ENCODE assay signal across 9 cellular contexts in genomic region chr13:93244141-93244917, GRCh38. TPM values are rescaled to one million over a fixed set of nuclear protein-coding genes. Genes with fewer than 3 reads are reported as not detected.
A peak's percentile ranks its signal among the peaks of the same experiment; 100 is the strongest.
DNase-seq lines count a peak whose midpoint lies in the region; ATAC-seq, FAIRE-seq and TF ChIP-seq lines count a peak whose summit lies in the region.
"Had no signal": no experiment of that assay in that cellular context is flagged by ENCODE, and none has a peak within 500 bp of the region (broad histone marks: within the 10 kb centered on the region; RNA-seq: fewer than 3 reads in every experiment).

No MANE protein-coding gene starts in this region.

- H4K20me1 ChIP-seq in K562 (replicated peaks; ENCODE audit: control insufficient read depth, insufficient read depth, low read length), result no peaks in the 10 kb centered on the region

- peaks cover 0 to 4% of the 10 kb centered on the region in 2 experiments; a peak in 2 of 5 replicates for H3K4me1 ChIP-seq in K562 (replicated peaks in 1 of 2; ENCODE audit: control insufficient read depth in 2 of 2, insufficient read depth in 2 of 2, low read length in 2 of 2)
- no peaks in the 10 kb centered on the region for H3K4me1 ChIP-seq in upper lobe of left lung

- H3K9me1 ChIP-seq in K562 (ENCODE audit: control insufficient read depth, insufficient read depth, low read length), result no peaks in the 10 kb centered on the region

- intact Hi-C loops in K562 (cut with micrococcal nuclease), result no loop called here

- no peaks in the 10 kb centered on the region for H3K36me3 ChIP-seq in K562 (ENCODE audit: control insufficient read depth, insufficient read depth, low read length)
- H3K36me3 ChIP-seq in upper lobe of left lung, result no peaks in the 10 kb centered on the region

- H3K4me2 ChIP-seq in K562 (ENCODE audit: insufficient read depth, low read length), result no peak overlapping the region

- ATAC-seq in K562, result peak; percentile 65
- peak; percentile 28 for ATAC-seq in left lobe of liver
- ATAC-seq in upper lobe of left lung (ENCODE audit: low FRiP score in 2 of 2), result peak; percentile 9 to 72

- no peak for TF ChIP-seq RAD21 in K562 (CRISPR knock-in tag; conservative IDR thresholded peaks at IDR 0.05 in 1 of 2, IDR thresholded peaks at IDR 0.05 in 1 of 2)

- no peak overlapping the region for H2AFZ ChIP-seq in K562 (ENCODE audit: low read depth, low read length)

- no peak for TF ChIP-seq EP300 in K562 (IDR thresholded peaks at IDR 0.05; ENCODE audit: low read length)
- no peak for TF ChIP-seq EP300 in upper lobe of left lung (IDR thresholded peaks at IDR 0.05)

- no peak for FAIRE-seq in K562 (lab: Jason Lieb, UNC)

- no peaks in the 10 kb centered on the region; the same call in 1 of the 2 replicates for H3K9me3 ChIP-seq in K562 (replicated peaks; ENCODE audit: control insufficient read depth, insufficient read depth, low read depth, low read length)
- peaks cover 0 to 4% (median 0%) of the 10 kb centered on the region in 4 donors for H3K9me3 ChIP-seq in upper lobe of left lung

- H3K27ac ChIP-seq in K562 (ENCODE audit: extremely low read depth, low read depth, low read length) (no peak overlapping the region), upper lobe of left lung (no peak overlapping the region)
- H3K27ac ChIP-seq: 22Rv1 had no signal

- TF ChIP-seq POLR2A in K562 (conservative IDR thresholded peaks at IDR 0.05) (no peak), upper lobe of left lung (IDR thresholded peaks at IDR 0.05) (no peak)

- TF ChIP-seq CTCF in K562 (IDR thresholded peaks at IDR 0.05 in 2 of 3, conservative IDR thresholded peaks at IDR 0.05 in 1 of 3; ENCODE audit: insufficient read depth in 2 of 3, low read depth in 1 of 3, low read length in 3 of 3) (no peak), upper lobe of left lung (IDR thresholded peaks at IDR 0.05) (no peak), GM13976 (IDR thresholded peaks at IDR 0.05; ENCODE audit: borderline replicate concordance, control extremely low read depth, extremely low read depth, insufficient read depth, missing control alignments) (no peak)

- in situ Hi-C loops in K562 (cut with MboI) (no loop called here), GM13976 (cut with MboI; ENCODE audit: low sequenced_read_pairs, unreplicated experiment) (no loop called here)

- H3K27me3 ChIP-seq in K562 (ENCODE audit: control insufficient read depth in 2 of 2, insufficient read depth in 2 of 2, low read length in 2 of 2) (peaks cover 0 to 7% of the 10 kb centered on the region in 2 experiments; a peak in 1 of 5 replicates), upper lobe of left lung (no peaks in the 10 kb centered on the region)

- no peak overlapping the region for H3K4me3 ChIP-seq in K562
- H3K4me3 ChIP-seq in upper lobe of left lung, result peak overlapping the region in 3 of 4 donors; percentile 10 to 31 (median 28)

- no peak overlapping the region for H3K9ac ChIP-seq in K562 (ENCODE audit: insufficient read depth in 1 of 2, low read depth in 2 of 2, low read length in 2 of 2)

- 3% methylated on average over 17 of the region's 17 CpGs for WGBS in K562 (ENCODE audit: insufficient coverage, low coverage, missing lambda C conversion rate)
- WGBS in upper lobe of left lung, 2 donors, result 57 to 66% methylated on average over 7 to 15 of the region's 17 CpGs

- CTCF ChIA-PET in K562 (lab: Yijun Ruan, JAX; ENCODE audit: low intra/inter-chr PET ratio), result no interaction called here

- POLR2A ChIA-PET in K562 (lab: Yijun Ruan, JAX), result interaction anchor here (0.8 to 4.4 kb wide), 8 partner anchors 8 to 41 kb away, joined by 3 to 28 read pairs (median 4); partner anchors contain the start of gene GPC6

- DNase-seq in DMS 273 (lab: John Stamatoyannopoulos, UW; ENCODE audit: unreplicated experiment) (peak; percentile 65), DMS 273 treated with DMSO at 0.1 percent for 48 hours (lab: John Stamatoyannopoulos, UW) (no peak), K562 (ENCODE audit: extremely low read depth in 1 of 4, low spot score in 3 of 4) (peak in 1 of 4 experiments; percentile 30), left lobe of liver (ENCODE audit: low spot score) (peak; percentile 44), upper lobe of left lung (no peak), medulla oblongata (ENCODE audit: extremely low spot score) (no peak), NCI-H1436 (lab: John Stamatoyannopoulos, UW) (no peak), GM13976 (ENCODE audit: low spot score) (no peak)

- H3K79me2 ChIP-seq in K562 (ENCODE audit: control insufficient read depth, insufficient read depth, low read length), result no peaks in the 10 kb centered on the region

- BruUV-seq in K562 (replicated peaks; lab: Mats Ljungman, UMichigan), result no TSS peak

TF ChIP-seq in K562, 482 proteins besides CTCF, POLR2A, EP300 and RAD21:
- TF ChIP-seq MCM2 (IDR thresholded peaks at IDR 0.05; ENCODE audit: low read depth), result no peak
- TF ChIP-seq CHD4 (IDR thresholded peaks at IDR 0.05; ENCODE audit: insufficient read depth, insufficient replicate concordance, low read depth, low read length, poor library complexity, severe bottlenecking), result no peak
- TF ChIP-seq ZBTB9 (CRISPR knock-in tag; IDR thresholded peaks at IDR 0.05), result no peak
- TF ChIP-seq FIP1L1 (IDR thresholded peaks at IDR 0.05; ENCODE audit: low read depth, low read length, poor library complexity, severe bottlenecking), result no peak
- TF ChIP-seq PYGO2 (tag; IDR thresholded peaks at IDR 0.05), result no peak
- no peak for TF ChIP-seq FOXJ3 (CRISPR knock-in tag; IDR thresholded peaks at IDR 0.05)
- TF ChIP-seq ZFPM2 (CRISPR knock-in tag; IDR thresholded peaks at IDR 0.05), result no peak

RNA-seq across cellular contexts. Expression of gene GPC6, which starts 17.7 kb away (rescaled TPM):
- total RNA-seq in K562 (2011; cell fraction: chromatin; rRNA removed; ENCODE audit: low replicate concordance), result 0.09 and 0.14 TPM in 2 replicates
- total RNA-seq in K562 (2011; cell fraction: nucleolus; rRNA removed), result 0.13 and 0.17 TPM in 2 replicates
- 0.07 and 0.15 TPM in 2 replicates for total RNA-seq in K562 (2011; cell fraction: nucleoplasm; rRNA removed)
- total RNA-seq in K562 (2014; rRNA removed) (under 0.01 and 0.04 TPM in 2 replicates), K562 (2014; rRNA removed; fragmentation: Illumina TruSeq; extraction: Trizol) (not detected in 2 replicates), K562 (2015; rRNA removed; fragmentation: Illumina TruSeq; extraction: Trizol) (0.04 TPM in 1 of 2 replicates, not detected in the other), K562 (2021) (0.07 and 0.20 TPM in 2 replicates), left lobe of liver (15.6 TPM), upper lobe of left lung (1 to 10 TPM; 1.3 to 7.3 (median 3.4) TPM)
- polyA plus RNA-seq in K562 (2011; rRNA removed) (0.01 TPM in 1 of 2 replicates, not detected in the other), K562 (2014; fragmentation: Illumina TruSeq; extraction: Trizol) (not detected in 2 replicates), K562 (2014; fragmentation: Nextera tagmentation; extraction: Ambion mirVana) (not detected), K562 (2014; rRNA removed) (0.01 and 0.03 TPM in 2 replicates)
- not detected in 2 replicates for polyA plus RNA-seq in K562 (2011; cell fraction: cytosol; rRNA removed)
- 0.10 TPM in 1 of 2 replicates, not detected in the other for polyA plus RNA-seq in K562 (2011; cell fraction: nucleus; rRNA removed)
- polyA plus RNA-seq in K562 (2012), result 0.01 TPM in 2 replicates
- not detected in 2 replicates for polyA minus RNA-seq in K562 (2011; rRNA and poly(A)+ RNA removed)
- not detected in 2 replicates for polyA minus RNA-seq in K562 (2011; cell fraction: cytosol; rRNA and poly(A)+ RNA removed)
- polyA minus RNA-seq in K562 (2011; cell fraction: nucleus; rRNA and poly(A)+ RNA removed), result 0.67 TPM in 1 of 2 replicates, not detected in the other

Comparison
In these comparisons a context has a peak if more than half of its experiments do, and no peak if none do; other contexts are left out.
1. DNase-seq: peak in DMS 273 (single experiment) and left lobe of liver (single experiment); none in DMS 273 treated with DMSO at 0.1 percent for 48 hours (single experiment), upper lobe of left lung (0 of 2), medulla oblongata (single experiment), NCI-H1436 (single experiment) and GM13976 (single experiment).
2. Peak in every context shown above with its lines, with median percentiles within 50 percentile points of each other: ATAC-seq.